In genomic region chr1:40352126-40352525, GRCh38 we compare ENCODE assay signal across 22 cellular contexts. TPM values are rescaled to one million over a fixed set of nuclear protein-coding genes. Genes with fewer than 3 reads are reported as not detected.
DNase-seq lines count a peak whose midpoint lies in the region; ATAC-seq and TF ChIP-seq lines count a peak whose summit lies in the region.
"Had no signal": no experiment of that assay in that cellular context is flagged by ENCODE, and none has a peak within 500 bp of the region (broad histone marks: within the 10 kb centered on the region; RNA-seq: fewer than 3 reads in every experiment).

No MANE protein-coding gene starts in this region.

- POLR2A ChIA-PET in OCI-LY7 (lab: Charles Lee), result interaction anchor here (0.5 to 5.2 kb wide), 11 partner anchors 10 to 253 kb away, joined by 3 to 28 read pairs (median 4); partner anchors contain the start of gene SMAP2

- H3K4me1 ChIP-seq in OCI-LY7 (ENCODE audit: insufficient read depth, low read length, poor library complexity, severe bottlenecking), result peaks cover 52% of the 10 kb centered on the region
- no peaks in the 10 kb centered on the region for H3K4me1 ChIP-seq in breast epithelium
- H3K4me1 ChIP-seq: prostate gland had no signal

- H3K79me2 ChIP-seq in OCI-LY7 (ENCODE audit: insufficient read depth, low read depth, low read length), result no peaks in the 10 kb centered on the region

- no peaks in the 10 kb centered on the region for H3K27me3 ChIP-seq in breast epithelium
- H3K27me3 ChIP-seq: cardiac muscle cell had no signal

- peak overlapping the region; percentile 20; the same call in 1 of the 2 replicates for H2AFZ ChIP-seq in OCI-LY7 (ENCODE audit: low read length)

- intact Hi-C loops in OCI-LY7 (cut with micrococcal nuclease; ENCODE audit: unreplicated experiment) (no loop called here), breast epithelium (cut with DNase I; ENCODE audit: low total_unique reads) (no loop called here)

- H4K20me1 ChIP-seq in OCI-LY7 (ENCODE audit: insufficient read depth, low read length), result no peaks in the 10 kb centered on the region

- peaks cover 9% of the 10 kb centered on the region for H3K9me3 Mint-ChIP-seq in chondrocyte (ENCODE audit: low read depth)
- H3K9me3 Mint-ChIP-seq: CD4-positive, alpha-beta memory T cell had no signal

- in situ Hi-C loops in GM13976 (cut with MboI; ENCODE audit: low sequenced_read_pairs, unreplicated experiment), result no loop called here

- no peak for TF ChIP-seq POLR2A in breast epithelium (IDR thresholded peaks at IDR 0.05)

- peaks cover 2% of the 10 kb centered on the region for H3K36me3 Mint-ChIP-seq in T-helper 17 cell (ENCODE audit: low read depth)
- peaks cover 2% of the 10 kb centered on the region for H3K36me3 Mint-ChIP-seq in chondrocyte (ENCODE audit: low read depth)
- H3K36me3 Mint-ChIP-seq: CD4-positive, alpha-beta memory T cell had no signal

- H3K9me3 ChIP-seq in OCI-LY7 (ENCODE audit: low read length) (peaks cover 4% of the 10 kb centered on the region; the same call in 1 of the 2 replicates), T-helper 17 cell (ENCODE audit: control insufficient read depth, low read length, poor library complexity, severe bottlenecking) (no peaks in the 10 kb centered on the region), breast epithelium (peaks cover 0 to 2% of the 10 kb centered on the region in 2 donors)
- H3K9me3 ChIP-seq: prostate gland, thoracic aorta had no signal

- no TSS peak for BruUV-seq in OCI-LY7 (replicated peaks; lab: Mats Ljungman, UMichigan)

- no peak for ATAC-seq in T-helper 17 cell
- ATAC-seq: activated CD4-positive, alpha-beta T cell treated with anti-CD3 and anti-CD28 coated beads for 36 hours had no signal

- H3K27ac ChIP-seq in OCI-LY7 (ENCODE audit: low read depth, low read length, poor library complexity, severe bottlenecking), result peak overlapping the region; percentile 42
- H3K27ac ChIP-seq in breast epithelium, result no peak overlapping the region
- H3K27ac ChIP-seq: cardiac muscle cell, prostate gland, thoracic aorta had no signal

- TF ChIP-seq CTCF in GM13976 (IDR thresholded peaks at IDR 0.05; ENCODE audit: borderline replicate concordance, control extremely low read depth, extremely low read depth, insufficient read depth, missing control alignments) (no peak), OCI-LY7 (conservative IDR thresholded peaks at IDR 0.05; ENCODE audit: low read length) (no peak), breast epithelium (IDR thresholded peaks at IDR 0.05) (no peak), chondrocyte (IDR thresholded peaks at IDR 0.05) (no peak)

- CTCF ChIA-PET in OCI-LY7 (lab: Charles Lee; ENCODE audit: unreplicated experiment), result interaction anchor here (1.4 kb wide), 1 partner anchor 22 kb away, joined by 6 read pairs; the partner anchor contains the start of gene SMAP2

- no peak overlapping the region for H3K4me3 ChIP-seq in OCI-LY7 (ENCODE audit: low read depth, low read length, poor library complexity, severe bottlenecking)
- H3K4me3 ChIP-seq in breast epithelium, result no peak overlapping the region
- H3K4me3 ChIP-seq: cardiac muscle cell, prostate gland, thoracic aorta had no signal

- H3K4me3 Mint-ChIP-seq in T-helper 17 cell, result no peak overlapping the region
- no peak overlapping the region for H3K4me3 Mint-ChIP-seq in chondrocyte (ENCODE audit: unreplicated experiment)
- H3K4me3 Mint-ChIP-seq: activated CD4-positive, alpha-beta T cell treated with anti-CD3 and anti-CD28 coated beads for 36 hours; CD4-positive, alpha-beta memory T cell had no signal

- peak overlapping the region; percentile 12 for H3K4me2 ChIP-seq in OCI-LY7 (ENCODE audit: low read length)

- H3K9me2 ChIP-seq in OCI-LY7 (ENCODE audit: insufficient read depth, low read length), result no peaks in the 10 kb centered on the region

- peak; percentile 85 for DNase-seq in CD1c-positive myeloid dendritic cell (ENCODE audit: extremely low spot score)
- DNase-seq in GM13976 (ENCODE audit: low spot score), result peak; percentile 49
- peak; percentile 67 for DNase-seq in OCI-LY7 (ENCODE audit: low spot score)
- peak; percentile 18 for DNase-seq in medulla oblongata (ENCODE audit: extremely low spot score)
- DNase-seq in T-helper 17 cell, result no peak
- DNase-seq in breast epithelium (ENCODE audit: low spot score in 2 of 2), result no peak
- no peak for DNase-seq in chondrocyte (ENCODE audit: low spot score)
- no peak for DNase-seq in retina
- DNase-seq: activated CD4-positive, alpha-beta T cell treated with anti-CD3 and anti-CD28 coated beads for 36 hours; activated naive CD4-positive, alpha-beta T cell treated with anti-CD3 and anti-CD28 coated beads, Interleukin-2, amount 50 U/mL, for 16 hours; CD4-positive, alpha-beta memory T cell; dermis blood vessel endothelial cell; GOT3; NCI-H1105; NCI-H2081; NCI-H446; small intestine; stimulated activated naive CD4-positive, alpha-beta T cell treated with Interleukin-2 at 50 U/mL for 16 hours had no signal

- H3K27ac Mint-ChIP-seq in T-helper 17 cell, result no peak overlapping the region
- H3K27ac Mint-ChIP-seq in chondrocyte (ENCODE audit: unreplicated experiment), result no peak overlapping the region

- H3K36me3 ChIP-seq in OCI-LY7 (ENCODE audit: insufficient read depth, low read length) (no peaks in the 10 kb centered on the region), breast epithelium (no peaks in the 10 kb centered on the region)
- H3K36me3 ChIP-seq: cardiac muscle cell, prostate gland, thoracic aorta had no signal

- H3K27me3 Mint-ChIP-seq in T-helper 17 cell (no peaks in the 10 kb centered on the region), chondrocyte (ENCODE audit: low read depth) (peaks cover 1% of the 10 kb centered on the region)
- H3K27me3 Mint-ChIP-seq: activated CD4-positive, alpha-beta T cell treated with anti-CD3 and anti-CD28 coated beads for 36 hours; CD4-positive, alpha-beta memory T cell had no signal

- H3K4me1 Mint-ChIP-seq in T-helper 17 cell, result peaks cover 3% of the 10 kb centered on the region
- H3K4me1 Mint-ChIP-seq in chondrocyte (ENCODE audit: low read depth), result no peaks in the 10 kb centered on the region
- H3K4me1 Mint-ChIP-seq: activated CD4-positive, alpha-beta T cell treated with anti-CD3 and anti-CD28 coated beads for 36 hours had no signal

RNA-seq across cellular contexts. Expression of gene SMAP2, which starts 21.4 kb away (rescaled TPM):
- 50.3 and 60.5 TPM in 2 replicates for total RNA-seq in OCI-LY7 (2014; rRNA removed; shearing (Covaris generic))
- total RNA-seq in OCI-LY7 (2022) (105 and 118 TPM in 2 replicates), T-helper 17 cell (100 to 1,000 TPM; 155 to 169 TPM), breast epithelium (10 to 100 TPM; 27.2 to 64.2 (median 33.1) TPM), chondrocyte (14.0 to 16.8 TPM (median 15.5 TPM) in 3 replicates)

RNA-seq across cellular contexts. Expression of gene COL9A2, which starts 35.0 kb away (rescaled TPM):
- total RNA-seq in OCI-LY7 (2014; rRNA removed; shearing (Covaris generic)), result 10.6 and 12.8 TPM in 2 replicates
- total RNA-seq in OCI-LY7 (2022), result 19.3 and 21.4 TPM in 2 replicates
- 1 to 10 TPM; 2.6 to 4.3 TPM for total RNA-seq in T-helper 17 cell
- total RNA-seq in breast epithelium, result 10 to 100 TPM in 2 of 3 donors, 1 to 10 TPM in 1; 1.4 to 22.0 (median 11.4) TPM
- total RNA-seq in chondrocyte, result 4.9 to 10.4 TPM (median 9.9 TPM) in 3 replicates
- total RNA-seq: LHCN-M2 had no signal

Comparison
In these comparisons a context has a peak if more than half of its experiments do, and no peak if none do; other contexts are left out.
1. DNase-seq: peak in CD1c-positive myeloid dendritic cell (single experiment), GM13976 (single experiment), OCI-LY7 (single experiment) and medulla oblongata (single experiment); none in T-helper 17 cell (0 of 3), breast epithelium (0 of 2), chondrocyte (single experiment) and retina (single experiment).